9 cellular contexts compared by ENCODE assay signal in genomic region chr10:91598211-91598981, GRCh38. TPM values are rescaled to one million over a fixed set of nuclear protein-coding genes. Genes with fewer than 3 reads are reported as not detected.
DNase-seq lines count a peak whose midpoint lies in the region; ATAC-seq, FAIRE-seq and TF ChIP-seq lines count a peak whose summit lies in the region.
"Had no signal": no experiment of that assay in that cellular context is flagged by ENCODE, and none has a peak within 500 bp of the region (broad histone marks: within the 10 kb centered on the region; RNA-seq: fewer than 3 reads in every experiment).

No MANE protein-coding gene starts in this region.

- H3K9ac ChIP-seq in IMR-90 (ENCODE audit: low read depth, low read length): no peak overlapping the region

- peak overlapping the region; percentile 89 for H2BK120ac ChIP-seq in IMR-90 (ENCODE audit: low read depth, low read length)

- H3K4me2 ChIP-seq in IMR-90 (ENCODE audit: low read depth, low read length): no peak overlapping the region

- no peaks in the 10 kb centered on the region for H3K79me1 ChIP-seq in IMR-90 (ENCODE audit: low read depth in 1 of 2, low read length in 2 of 2)

- H3K9me1 ChIP-seq in IMR-90 (ENCODE audit: insufficient read depth, low read length): peaks cover 19% of the 10 kb centered on the region

- H3K27ac ChIP-seq in IMR-90 (ENCODE audit: insufficient read depth, low read length): peak overlapping the region; percentile 39

- no peaks in the 10 kb centered on the region for H3K27me3 ChIP-seq in IMR-90 (ENCODE audit: control insufficient read depth, insufficient read depth, low read length)
- no peaks in the 10 kb centered on the region for H3K27me3 ChIP-seq in kidney epithelial cell (ENCODE audit: control insufficient read depth, insufficient read depth, low read length)

- H2BK5ac ChIP-seq in IMR-90 (ENCODE audit: low read depth, low read length, poor library complexity, severe bottlenecking): peak overlapping the region; percentile 59

- TF ChIP-seq POLR2A in IMR-90 (IDR thresholded peaks at IDR 0.05; ENCODE audit: low read depth, low read length): no peak

- no peaks in the 10 kb centered on the region for H3K36me3 Mint-ChIP-seq in MCF 10A (ENCODE audit: insufficient read depth, unreplicated experiment)

- H3K4me1 Mint-ChIP-seq in MCF 10A (ENCODE audit: insufficient read depth, unreplicated experiment): peaks cover 26% of the 10 kb centered on the region

- H3K36me3 ChIP-seq in IMR-90 (ENCODE audit: control insufficient read depth, insufficient read depth, low read length) (no peaks in the 10 kb centered on the region), kidney epithelial cell (ENCODE audit: control insufficient read depth, insufficient read depth, low read length) (no peaks in the 10 kb centered on the region)

- no peak overlapping the region for H3K4me3 Mint-ChIP-seq in MCF 10A (ENCODE audit: unreplicated experiment)

- peak overlapping the region; percentile 91 for H3K14ac ChIP-seq in IMR-90 (replicated peaks; ENCODE audit: low read depth, low read length)

- H2AK5ac ChIP-seq in IMR-90 (ENCODE audit: low read depth, low read length): peak overlapping the region; percentile 89

- no peaks in the 10 kb centered on the region for H4K20me1 ChIP-seq in IMR-90 (ENCODE audit: insufficient read depth, low read length)

- peak overlapping the region; percentile 97 for H4K91ac ChIP-seq in IMR-90 (ENCODE audit: insufficient read depth, low read depth, low read length)

- in situ Hi-C loops in IMR-90 (cut with MboI; ENCODE audit: low sequenced_read_pairs) (no loop called here), KBM-7 (cut with MboI; ENCODE audit: low pct_unique_long_range_greater_than_20kb, low sequenced_read_pairs) (no loop called here)

- H3K18ac ChIP-seq in IMR-90 (ENCODE audit: low read depth, low read length): peak overlapping the region; percentile 97; the same call in 1 of the 2 replicates

- ATAC-seq in IMR-90 (ENCODE audit: low read depth) (peak; percentile 46), GM21528 (IDR thresholded peaks at IDR 0.05; ENCODE audit: low FRiP score, unreplicated experiment) (no peak)

- dilution Hi-C loops in IMR-90 (cut with HindIII; ENCODE audit: low sequenced_read_pairs, unreplicated experiment): no loop called here

- DNase-seq in IMR-90: peak; percentile 80
- peak; percentile 76 for DNase-seq in MCF 10A (ENCODE audit: unreplicated experiment)
- peak; percentile 77 for DNase-seq in kidney epithelial cell (ENCODE audit: low read depth)
- peak; percentile 70 for DNase-seq in urothelium cell line (ENCODE audit: low spot score)
- DNase-seq in activated effector memory CD4-positive, alpha-beta T cell treated with anti-CD3 and anti-CD28 coated beads, Interleukin-2, amount 50 U/mL, for 16 hours: no peak
- no peak for DNase-seq in KBM-7
- DNase-seq: NCI-H1048, occipital lobe had no signal

- peak overlapping the region; percentile 44 for H3K23ac ChIP-seq in IMR-90 (ENCODE audit: low read depth, low read length)

- H2AK9ac ChIP-seq in IMR-90 (replicated peaks; ENCODE audit: low read depth, low read length, poor library complexity): no peak overlapping the region

- peak overlapping the region; percentile 94 for H4K5ac ChIP-seq in IMR-90 (ENCODE audit: low read depth, low read length)

- 0 out of 2 replicates have a peak overlapping the region, but pooled peaks have one; percentile 5 for H3K56ac ChIP-seq in IMR-90 (ENCODE audit: extremely low read depth, insufficient read depth, low read length)

- no peak for FAIRE-seq in urothelium cell line (lab: Jason Lieb, UNC)

- peak overlapping the region; percentile 77 for H2BK20ac ChIP-seq in IMR-90 (ENCODE audit: low read depth, low read length)

- TF ChIP-seq CTCF in IMR-90 (conservative IDR thresholded peaks at IDR 0.05; ENCODE audit: low read depth, low read length): no peak
- TF ChIP-seq CTCF in MCF 10A (IDR thresholded peaks at IDR 0.05; ENCODE audit: unreplicated experiment): no peak
- TF ChIP-seq CTCF in kidney epithelial cell (IDR thresholded peaks at IDR 0.05; ENCODE audit: insufficient read depth, low read length, poor library complexity, severe bottlenecking): no peak

- WGBS in IMR-90 (ENCODE audit: extremely low coverage in 2 of 2, insufficient read length in 1 of 2), 2 experiments: no CpG with 5 or more reads among the region's 6 CpGs

- POLR2A ChIA-PET in IMR-90 (lab: Charles Lee; ENCODE audit: unreplicated experiment): interaction anchor here (1.5 kb wide), 1 partner anchor 31 kb away, joined by 5 read pairs; no protein-coding TSS in a partner anchor
- POLR2A ChIA-PET in MCF 10A (lab: Yijun Ruan, JAX): interaction anchor here (0.5 to 2.8 kb wide), 5 partner anchors 9 to 314 kb away, joined by 3 to 11 read pairs (median 7); no protein-coding TSS in a partner anchor

- peak overlapping the region; percentile 61 to 84 for H4K8ac ChIP-seq in IMR-90 (ENCODE audit: low read depth in 2 of 2, low read length in 2 of 2)

- no peaks in the 10 kb centered on the region for H3K9me3 ChIP-seq in IMR-90 (ENCODE audit: control insufficient read depth, insufficient read depth, low read length)

- no TSS peak for BruUV-seq in IMR-90 (replicated peaks; lab: Mats Ljungman, UMichigan)
- BruUV-seq in MCF 10A (replicated peaks; lab: Mats Ljungman, UMichigan): TSS peak; percentile 75

- H3K4me1 ChIP-seq in IMR-90 (ENCODE audit: control insufficient read depth, insufficient read depth, low read length): peaks cover 19% of the 10 kb centered on the region

- peak overlapping the region; percentile 93; the same call in 2 of the 3 replicates for H2BK15ac ChIP-seq in IMR-90 (ENCODE audit: low read depth, low read length)

- intact Hi-C loops in IMR-90 (cut with micrococcal nuclease) (no loop called here), MCF 10A (cut with micrococcal nuclease) (no loop called here)

- peak overlapping the region; percentile 55 for H3K27ac Mint-ChIP-seq in MCF 10A (ENCODE audit: low read depth, unreplicated experiment)

- no peaks in the 10 kb centered on the region for H3K9me3 Mint-ChIP-seq in MCF 10A (ENCODE audit: unreplicated experiment)

- no peaks in the 10 kb centered on the region for H3K27me3 Mint-ChIP-seq in MCF 10A (ENCODE audit: insufficient read depth, unreplicated experiment)

- TF ChIP-seq RAD21 in IMR-90 (IDR thresholded peaks at IDR 0.05; ENCODE audit: low read length): no peak

- H3K4me3 ChIP-seq in IMR-90 (ENCODE audit: insufficient read depth, low read depth, low read length): no peak overlapping the region
- H3K4me3 ChIP-seq in kidney epithelial cell (ENCODE audit: low read depth, low read length): no peak overlapping the region

- H3K4ac ChIP-seq in IMR-90 (ENCODE audit: low read depth, low read length): peak overlapping the region; percentile 86

- CTCF ChIA-PET in IMR-90 (lab: Yijun Ruan, JAX) (interaction anchor here (1.1 to 1.2 kb wide), 2 partner anchors 24 to 37 kb away, joined by 3 to 4 read pairs; no protein-coding TSS in a partner anchor), MCF 10A (lab: Yijun Ruan, JAX) (interaction anchor here (0.6 to 1.5 kb wide), 2 partner anchors 37 to 82 kb away, joined by 3 to 6 read pairs; no protein-coding TSS in a partner anchor)

- H2AFZ ChIP-seq in IMR-90 (replicated peaks; ENCODE audit: low read length, poor library complexity): no peak overlapping the region

TF ChIP-seq in IMR-90, 13 proteins besides CTCF, POLR2A, EP300 and RAD21:
- no peak for TF ChIP-seq CEBPB (IDR thresholded peaks at IDR 0.05; ENCODE audit: low read depth, low read length)
- TF ChIP-seq CHD1 (IDR thresholded peaks at IDR 0.05; ENCODE audit: low read depth, low read length): no peak
- TF ChIP-seq MXI1 (IDR thresholded peaks at IDR 0.05; ENCODE audit: borderline replicate concordance, low read depth, low read length): no peak
- TF ChIP-seq FOS (IDR thresholded peaks at IDR 0.05; ENCODE audit: low read depth, low read length): 0 out of 2 replicates have a peak, but pooled peaks have one; percentile 6
- TF ChIP-seq, protein P1, sequence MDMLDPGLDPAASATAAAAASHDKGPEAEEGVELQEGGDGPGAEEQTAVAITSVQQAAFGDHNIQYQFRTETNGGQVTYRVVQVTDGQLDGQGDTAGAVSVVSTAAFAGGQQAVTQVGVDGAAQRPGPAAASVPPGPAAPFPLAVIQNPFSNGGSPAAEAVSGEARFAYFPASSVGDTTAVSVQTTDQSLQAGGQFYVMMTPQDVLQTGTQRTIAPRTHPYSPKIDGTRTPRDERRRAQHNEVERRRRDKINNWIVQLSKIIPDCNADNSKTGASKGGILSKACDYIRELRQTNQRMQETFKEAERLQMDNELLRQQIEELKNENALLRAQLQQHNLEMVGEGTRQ (IDR thresholded peaks at IDR 0.05; ENCODE audit: low read depth, low read length): no peak

RNA-seq across cellular contexts. Expression of gene PPP1R3C, which starts 34.5 kb away (rescaled TPM):
- 61.7 and 62.9 TPM in 2 replicates for total RNA-seq in IMR-90 (2012; rRNA removed)
- polyA plus RNA-seq in IMR-90 (2012; rRNA removed): 10.8 and 17.4 TPM in 2 replicates
- polyA plus RNA-seq in IMR-90 (2012; cell fraction: cytosol; rRNA removed): 4.8 and 6.4 TPM in 2 replicates
- 1.6 and 12.4 TPM in 2 replicates for polyA plus RNA-seq in IMR-90 (2012; cell fraction: nucleus; rRNA removed; ENCODE audit: low replicate concordance)
- total RNA-seq in MCF 10A (2022): 0.30 and 0.47 TPM in 2 replicates
- 0.89 and 1.8 TPM in 2 replicates for total RNA-seq in kidney epithelial cell

Comparison
In these comparisons a context has a peak if more than half of its experiments do, and no peak if none do; other contexts are left out.
1. DNase-seq: peak in IMR-90 (single experiment), MCF 10A (single experiment), kidney epithelial cell (single experiment) and urothelium cell line (single experiment); none in activated effector memory CD4-positive, alpha-beta T cell treated with anti-CD3 and anti-CD28 coated beads, Interleukin-2, amount 50 U/mL, for 16 hours (single experiment) and KBM-7 (single experiment).
2. RNA of gene PPP1R3C, which starts 34.5 kb away (total RNA-seq): 61.7 to 62.9 TPM in IMR-90; 0.89 to 1.8 TPM in kidney epithelial cell and 0.30 to 0.47 TPM in MCF 10A; every median in the first group is over 10 times any median in the second.